In the genomic region with DNA sequence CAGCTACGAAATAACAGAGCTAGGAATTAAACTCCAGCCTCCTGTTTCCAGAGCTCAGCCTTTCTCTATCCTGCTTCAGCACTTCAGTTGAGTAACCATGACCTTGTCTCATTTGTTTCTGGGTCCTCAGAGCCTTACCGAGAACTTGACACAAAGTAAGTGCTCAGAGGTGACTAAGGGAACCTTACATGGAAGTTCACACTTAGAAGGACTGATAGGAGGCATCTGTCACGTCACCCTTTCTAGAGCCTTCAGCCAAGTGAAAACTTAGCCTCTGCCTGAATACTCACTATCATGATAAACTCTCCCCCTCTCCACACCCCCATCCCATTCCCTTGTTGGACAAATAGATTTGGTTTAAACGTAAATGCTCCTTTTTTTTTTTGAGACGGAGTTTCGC, we compare ENCODE assay signal across 1 cellular context.
TF ChIP-seq lines count a peak whose summit lies in the region.

No MANE protein-coding gene starts in this region.

TF ChIP-seq in GM12878, 131 proteins besides CTCF, POLR2A, EP300 and RAD21:
- TF ChIP-seq ZNF384 (IDR thresholded peaks at IDR 0.05; ENCODE audit: borderline replicate concordance, low read depth, low read length) (no peak), BMI1 (IDR thresholded peaks at IDR 0.05; ENCODE audit: borderline replicate concordance) (no peak), SRF (IDR thresholded peaks at IDR 0.05; ENCODE audit: low read depth in 2 of 2, low read length in 2 of 2) (no peak), USF1 (IDR thresholded peaks at IDR 0.05; ENCODE audit: borderline replicate concordance, extremely low read length, insufficient read depth, low read depth, low read length) (no peak), SMC3 (IDR thresholded peaks at IDR 0.05; ENCODE audit: borderline replicate concordance, low read length) (no peak), NKRF (conservative IDR thresholded peaks at IDR 0.05) (no peak), CEBPB (IDR thresholded peaks at IDR 0.05; ENCODE audit: borderline replicate concordance in 1 of 2, low read depth in 2 of 2, low read length in 2 of 2) (no peak), ASH2L (IDR thresholded peaks at IDR 0.05; ENCODE audit: borderline replicate concordance, low read depth) (no peak), MYC (IDR thresholded peaks at IDR 0.05; ENCODE audit: insufficient read depth, insufficient read length, insufficient replicate concordance, low read length, severe bottlenecking) (no peak), TCF3 (IDR thresholded peaks at IDR 0.05; ENCODE audit: borderline replicate concordance, insufficient read depth, low read depth, low read length) (no peak), MAX (IDR thresholded peaks at IDR 0.05; ENCODE audit: low read depth, low read length) (no peak), ATF7 (IDR thresholded peaks at IDR 0.05; ENCODE audit: low read depth) (no peak), HDAC6 (IDR thresholded peaks at IDR 0.05; ENCODE audit: unreplicated experiment) (no peak), IRF4 (IDR thresholded peaks at IDR 0.05; ENCODE audit: low read depth, low read length) (no peak), HDAC2 (IDR thresholded peaks at IDR 0.05) (no peak), ZZZ3 (IDR thresholded peaks at IDR 0.05; ENCODE audit: control insufficient read depth, insufficient read length, low read depth) (no peak), SUZ12 (IDR thresholded peaks at IDR 0.05; ENCODE audit: unreplicated experiment) (no peak), CEBPZ (IDR thresholded peaks at IDR 0.05; ENCODE audit: low read depth, low read length) (no peak)
- TF ChIP-seq, protein P1, sequence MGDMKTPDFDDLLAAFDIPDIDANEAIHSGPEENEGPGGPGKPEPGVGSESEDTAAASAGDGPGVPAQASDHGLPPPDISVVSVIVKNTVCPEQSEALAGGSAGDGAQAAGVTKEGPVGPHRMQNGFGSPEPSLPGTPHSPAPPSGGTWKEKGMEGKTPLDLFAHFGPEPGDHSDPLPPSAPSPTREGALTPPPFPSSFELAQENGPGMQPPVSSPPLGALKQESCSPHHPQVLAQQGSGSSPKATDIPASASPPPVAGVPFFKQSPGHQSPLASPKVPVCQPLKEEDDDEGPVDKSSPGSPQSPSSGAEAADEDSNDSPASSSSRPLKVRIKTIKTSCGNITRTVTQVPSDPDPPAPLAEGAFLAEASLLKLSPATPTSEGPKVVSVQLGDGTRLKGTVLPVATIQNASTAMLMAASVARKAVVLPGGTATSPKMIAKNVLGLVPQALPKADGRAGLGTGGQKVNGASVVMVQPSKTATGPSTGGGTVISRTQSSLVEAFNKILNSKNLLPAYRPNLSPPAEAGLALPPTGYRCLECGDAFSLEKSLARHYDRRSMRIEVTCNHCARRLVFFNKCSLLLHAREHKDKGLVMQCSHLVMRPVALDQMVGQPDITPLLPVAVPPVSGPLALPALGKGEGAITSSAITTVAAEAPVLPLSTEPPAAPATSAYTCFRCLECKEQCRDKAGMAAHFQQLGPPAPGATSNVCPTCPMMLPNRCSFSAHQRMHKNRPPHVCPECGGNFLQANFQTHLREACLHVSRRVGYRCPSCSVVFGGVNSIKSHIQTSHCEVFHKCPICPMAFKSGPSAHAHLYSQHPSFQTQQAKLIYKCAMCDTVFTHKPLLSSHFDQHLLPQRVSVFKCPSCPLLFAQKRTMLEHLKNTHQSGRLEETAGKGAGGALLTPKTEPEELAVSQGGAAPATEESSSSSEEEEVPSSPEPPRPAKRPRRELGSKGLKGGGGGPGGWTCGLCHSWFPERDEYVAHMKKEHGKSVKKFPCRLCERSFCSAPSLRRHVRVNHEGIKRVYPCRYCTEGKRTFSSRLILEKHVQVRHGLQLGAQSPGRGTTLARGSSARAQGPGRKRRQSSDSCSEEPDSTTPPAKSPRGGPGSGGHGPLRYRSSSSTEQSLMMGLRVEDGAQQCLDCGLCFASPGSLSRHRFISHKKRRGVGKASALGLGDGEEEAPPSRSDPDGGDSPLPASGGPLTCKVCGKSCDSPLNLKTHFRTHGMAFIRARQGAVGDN (IDR thresholded peaks at IDR 0.05), result no peak
- TF ChIP-seq, protein P2, sequence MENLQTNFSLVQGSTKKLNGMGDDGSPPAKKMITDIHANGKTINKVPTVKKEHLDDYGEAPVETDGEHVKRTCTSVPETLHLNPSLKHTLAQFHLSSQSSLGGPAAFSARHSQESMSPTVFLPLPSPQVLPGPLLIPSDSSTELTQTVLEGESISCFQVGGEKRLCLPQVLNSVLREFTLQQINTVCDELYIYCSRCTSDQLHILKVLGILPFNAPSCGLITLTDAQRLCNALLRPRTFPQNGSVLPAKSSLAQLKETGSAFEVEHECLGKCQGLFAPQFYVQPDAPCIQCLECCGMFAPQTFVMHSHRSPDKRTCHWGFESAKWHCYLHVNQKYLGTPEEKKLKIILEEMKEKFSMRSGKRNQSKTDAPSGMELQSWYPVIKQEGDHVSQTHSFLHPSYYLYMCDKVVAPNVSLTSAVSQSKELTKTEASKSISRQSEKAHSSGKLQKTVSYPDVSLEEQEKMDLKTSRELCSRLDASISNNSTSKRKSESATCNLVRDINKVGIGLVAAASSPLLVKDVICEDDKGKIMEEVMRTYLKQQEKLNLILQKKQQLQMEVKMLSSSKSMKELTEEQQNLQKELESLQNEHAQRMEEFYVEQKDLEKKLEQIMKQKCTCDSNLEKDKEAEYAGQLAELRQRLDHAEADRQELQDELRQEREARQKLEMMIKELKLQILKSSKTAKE (IDR thresholded peaks at IDR 0.05; ENCODE audit: low read depth, poor library complexity, severe bottlenecking), result no peak
